In genomic region chr1:54421101-54421504, GRCh38 we compare ENCODE assay signal across 1 cellular context.
TF ChIP-seq lines count a peak whose summit lies in the region.

No MANE protein-coding gene starts in this region.

TF ChIP-seq in H1, 55 proteins besides CTCF, POLR2A, EP300 and RAD21 (continued from another document):
- TF ChIP-seq SRF (IDR thresholded peaks at IDR 0.05; ENCODE audit: low read depth, low read length) (no peak), NRF1 (IDR thresholded peaks at IDR 0.05; ENCODE audit: low read depth, low read length) (no peak)
